Comparison of ENCODE assay signal across 27 cellular contexts in the genomic region with DNA sequence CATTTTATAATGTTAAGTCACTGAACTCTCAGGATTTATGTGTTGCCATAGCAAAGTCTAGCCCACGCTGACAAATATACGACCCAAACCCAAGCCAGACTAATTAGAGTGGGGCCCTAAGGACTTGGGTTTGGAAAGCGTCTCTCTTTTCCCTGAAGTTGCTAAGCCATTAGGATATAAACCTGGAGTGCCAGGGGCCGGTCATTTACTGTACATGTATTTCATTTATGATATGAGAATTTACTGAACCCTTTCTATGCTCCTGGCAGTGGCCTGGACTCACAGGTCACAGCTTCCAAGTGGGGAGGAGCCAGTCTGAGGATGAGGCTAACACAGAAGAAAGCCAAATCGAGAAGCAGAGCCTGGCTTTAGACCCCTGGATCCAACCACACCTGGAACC.
"Had no signal": no experiment of that assay in that cellular context is flagged by ENCODE, and none has a peak within 500 bp of the region (broad histone marks: within the 10 kb centered on the region; RNA-seq: fewer than 3 reads in every experiment).

No MANE protein-coding gene starts in this region.

- H3K36me3 ChIP-seq: brain microvascular endothelial cell, cardiac muscle cell, MG63 had no signal

- H3K27ac Mint-ChIP-seq: activated B cell treated with CpG ODN at 0.5 μM for 24 hours; activated CD4-positive, alpha-beta T cell treated with anti-CD3 and anti-CD28 coated beads, Interleukin-2, amount 10 ng/mL, durations not matched to agents 24 days and 14 days; activated CD8-positive, alpha-beta memory T cell treated with anti-CD3 and anti-CD28 coated beads, Interleukin-2, amount 10 ng/mL, durations not matched to agents 7 days and 5 days; activated naive CD4-positive, alpha-beta T cell treated with anti-CD3 and anti-CD28 coated beads for 36 hours; activated naive CD8-positive, alpha-beta T cell; activated T-cell treated with anti-CD3 and anti-CD28 coated beads, Interleukin-2, amount 50 U/mL, for 24 hours; activated T-helper 1 cell treated with anti-CD3 and anti-CD28 coated beads, Interleukin-12 subunit alpha, Interleukin-12 subunit beta, Interleukin-2, Interleukin-4 antibody, amounts not matched to agents 30 ng/mL and 10 ng/mL and 1 ng/mL, durations not matched to agents 14 hours and 24 hours and 36 hours; T-helper 17 cell had no signal

- H3K4me1 Mint-ChIP-seq: activated B cell treated with CpG ODN at 0.5 μM for 24 hours; activated CD4-positive, alpha-beta T cell treated with anti-CD3 and anti-CD28 coated beads, Interleukin-2, amount 10 ng/mL, durations not matched to agents 24 days and 14 days; activated CD8-positive, alpha-beta memory T cell treated with anti-CD3 and anti-CD28 coated beads, Interleukin-2, amount 10 ng/mL, durations not matched to agents 7 days and 5 days; T-helper 17 cell had no signal

- H3K27ac ChIP-seq: brain microvascular endothelial cell, cardiac muscle cell had no signal

- H3K4me3 ChIP-seq: cardiac muscle cell, MG63 had no signal

- H3K4me3 Mint-ChIP-seq: activated B cell treated with CpG ODN at 0.5 μM for 24 hours; activated CD4-positive, alpha-beta T cell treated with anti-CD3 and anti-CD28 coated beads, Interleukin-2, amount 10 ng/mL, durations not matched to agents 24 days and 14 days; activated CD8-positive, alpha-beta memory T cell treated with anti-CD3 and anti-CD28 coated beads, Interleukin-2, amount 10 ng/mL, durations not matched to agents 7 days and 5 days; activated naive CD4-positive, alpha-beta T cell treated with anti-CD3 and anti-CD28 coated beads for 36 hours; activated naive CD8-positive, alpha-beta T cell; activated T-cell treated with anti-CD3 and anti-CD28 coated beads, Interleukin-2, amount 50 U/mL, for 24 hours; activated T-helper 1 cell treated with anti-CD3 and anti-CD28 coated beads, Interleukin-12 subunit alpha, Interleukin-12 subunit beta, Interleukin-2, Interleukin-4 antibody, amounts not matched to agents 30 ng/mL and 10 ng/mL and 1 ng/mL, durations not matched to agents 14 hours and 24 hours and 36 hours; T-helper 17 cell had no signal

- H3K9me3 Mint-ChIP-seq: activated B cell treated with CpG ODN at 0.5 μM for 24 hours; activated CD4-positive, alpha-beta T cell treated with anti-CD3 and anti-CD28 coated beads, Interleukin-2, amount 10 ng/mL, durations not matched to agents 24 days and 14 days; activated naive CD4-positive, alpha-beta T cell treated with anti-CD3 and anti-CD28 coated beads for 36 hours; activated T-cell treated with anti-CD3 and anti-CD28 coated beads, Interleukin-2, amount 50 U/mL, for 24 hours had no signal

- H3K9me3 ChIP-seq: MG63 had no signal

- DNase-seq: activated B cell treated with CpG ODN at 0.5 μM for 24 hours; activated CD4-positive, alpha-beta T cell treated with anti-CD3 and anti-CD28 coated beads for 1 hour; activated CD4-positive, alpha-beta T cell treated with anti-CD3 and anti-CD28 coated beads, Interleukin-2, amount 10 ng/mL, durations not matched to agents 24 days and 14 days; activated CD4-positive, alpha-beta T cell treated with anti-CD3 and anti-CD28 coated beads, Interleukin-2, amount 50 U/mL, for 48 hours; activated CD8-positive, alpha-beta memory T cell treated with anti-CD3 and anti-CD28 coated beads, Interleukin-2, amount 10 ng/mL, durations not matched to agents 7 days and 5 days; activated gamma-delta T cell; activated naive CD4-positive, alpha-beta T cell treated with anti-CD3 and anti-CD28 coated beads for 36 hours; activated T-cell treated with anti-CD3 and anti-CD28 coated beads, Interleukin-2, amount 50 U/mL, for 24 hours; amygdala; brain microvascular endothelial cell; MG63; MV-4-11; NCI-H1092 treated with DMSO at 0.1 percent for 48 hours; NCI-H1417 treated with DMSO at 0.1 percent for 48 hours; NCI-H1694; NCI-H2029 treated with DMSO at 0.1 percent for 48 hours; NCI-H510A treated with DMSO at 0.1 percent for 48 hours; NCI-H69; PC-3; SIG-M5; T-helper 17 cell; T-helper 9 cell had no signal

- H3K36me3 Mint-ChIP-seq: activated CD8-positive, alpha-beta memory T cell treated with anti-CD3 and anti-CD28 coated beads, Interleukin-2, amount 10 ng/mL, durations not matched to agents 7 days and 5 days; activated naive CD8-positive, alpha-beta T cell had no signal

- H3K27me3 ChIP-seq: brain microvascular endothelial cell, cardiac muscle cell had no signal

- FAIRE-seq: RCC 7860, TTC549 had no signal

- H3K27me3 Mint-ChIP-seq: activated CD4-positive, alpha-beta T cell treated with anti-CD3 and anti-CD28 coated beads, Interleukin-2, amount 10 ng/mL, durations not matched to agents 24 days and 14 days had no signal
